ENCODE assay signal across 10 cellular contexts in genomic region chr17:79046501-79047280, GRCh38. TPM values are rescaled to one million over a fixed set of nuclear protein-coding genes. Genes with fewer than 3 reads are reported as not detected.
DNase-seq lines count a peak whose midpoint lies in the region; ATAC-seq, FAIRE-seq and TF ChIP-seq lines count a peak whose summit lies in the region.
"Had no signal": no experiment of that assay in that cellular context is flagged by ENCODE, and none has a peak within 500 bp of the region (broad histone marks: within the 10 kb centered on the region; RNA-seq: fewer than 3 reads in every experiment).

No MANE protein-coding gene starts in this region.

- H2AK9ac ChIP-seq in IMR-90 (replicated peaks; ENCODE audit: low read depth, low read length, poor library complexity) = peak overlapping the region; percentile 51

- H3K9me3 ChIP-seq in IMR-90 (ENCODE audit: control insufficient read depth, insufficient read depth, low read length) (no peaks in the 10 kb centered on the region), K562 (replicated peaks; ENCODE audit: control insufficient read depth, insufficient read depth, low read depth, low read length) (no peaks in the 10 kb centered on the region; the same call in 1 of the 2 replicates), upper lobe of right lung (no peaks in the 10 kb centered on the region)

- no peak overlapping the region for H2BK15ac ChIP-seq in IMR-90 (ENCODE audit: low read depth, low read length)

- H4K91ac ChIP-seq in IMR-90 (ENCODE audit: insufficient read depth, low read depth, low read length) = no peak overlapping the region

- H4K20me1 ChIP-seq in IMR-90 (ENCODE audit: insufficient read depth, low read length) (no peaks in the 10 kb centered on the region; the same call in 1 of the 2 replicates), K562 (replicated peaks; ENCODE audit: control insufficient read depth, insufficient read depth, low read length) (peaks cover 15% of the 10 kb centered on the region; the same call in 1 of the 2 replicates)

- dilution Hi-C loops in IMR-90 (cut with HindIII; ENCODE audit: low sequenced_read_pairs, unreplicated experiment) = no loop called here

- H2BK5ac ChIP-seq in IMR-90 (ENCODE audit: low read depth, low read length, poor library complexity, severe bottlenecking) = no peak overlapping the region

- H3K4me3 ChIP-seq in IMR-90 (ENCODE audit: insufficient read depth, low read depth, low read length) (no peak overlapping the region), K562 (no peak overlapping the region), upper lobe of right lung (no peak overlapping the region)

- no peak overlapping the region for H3K9ac ChIP-seq in IMR-90 (ENCODE audit: low read depth, low read length)
- H3K9ac ChIP-seq in K562 (ENCODE audit: insufficient read depth in 1 of 2, low read depth in 2 of 2, low read length in 2 of 2) = no peak overlapping the region

- no peak for TF ChIP-seq POLR2A in IMR-90 (IDR thresholded peaks at IDR 0.05; ENCODE audit: low read depth, low read length)
- no peak for TF ChIP-seq POLR2A in K562 (conservative IDR thresholded peaks at IDR 0.05)

- H3K56ac ChIP-seq in IMR-90 (ENCODE audit: extremely low read depth, insufficient read depth, low read length) = no peak overlapping the region

- no peak overlapping the region for H2BK120ac ChIP-seq in IMR-90 (ENCODE audit: low read depth, low read length)

- no peak overlapping the region for H3K23ac ChIP-seq in IMR-90 (ENCODE audit: low read depth, low read length)

- TF ChIP-seq CTCF in IMR-90 (conservative IDR thresholded peaks at IDR 0.05; ENCODE audit: low read depth, low read length) (no peak), K562 (IDR thresholded peaks at IDR 0.05 in 2 of 3, conservative IDR thresholded peaks at IDR 0.05 in 1 of 3; ENCODE audit: insufficient read depth in 2 of 3, low read depth in 1 of 3, low read length in 3 of 3) (no peak), upper lobe of right lung (IDR thresholded peaks at IDR 0.05) (no peak)

- 0 out of 4 replicates have a peak, but pooled peaks cover 0 to 5% of the 10 kb centered on the region in 2 experiments for H3K79me1 ChIP-seq in IMR-90 (ENCODE audit: low read depth in 1 of 2, low read length in 2 of 2)

- H4K5ac ChIP-seq in IMR-90 (ENCODE audit: low read depth, low read length) = no peak overlapping the region

- H3K4me1 ChIP-seq in IMR-90 (ENCODE audit: control insufficient read depth, insufficient read depth, low read length) (no peaks in the 10 kb centered on the region), K562 (replicated peaks in 1 of 2; ENCODE audit: control insufficient read depth in 2 of 2, insufficient read depth in 2 of 2, low read length in 2 of 2) (peaks cover 0 to 17% of the 10 kb centered on the region in 2 experiments; a peak in 2 of 5 replicates), upper lobe of right lung (no peaks in the 10 kb centered on the region)

- TF ChIP-seq RAD21 in IMR-90 (IDR thresholded peaks at IDR 0.05; ENCODE audit: low read length) = no peak
- TF ChIP-seq RAD21 in K562 (CRISPR knock-in tag; conservative IDR thresholded peaks at IDR 0.05 in 1 of 2, IDR thresholded peaks at IDR 0.05 in 1 of 2) = no peak

- TF ChIP-seq EP300 in K562 (IDR thresholded peaks at IDR 0.05; ENCODE audit: low read length) = no peak

- no TSS peak for BruUV-seq in IMR-90 (replicated peaks; lab: Mats Ljungman, UMichigan)
- BruUV-seq in K562 (replicated peaks; lab: Mats Ljungman, UMichigan) = no TSS peak

- no peak for ATAC-seq in IMR-90 (ENCODE audit: low read depth)
- no peak for ATAC-seq in K562
- ATAC-seq in upper lobe of right lung = no peak
- ATAC-seq in HG03045 (IDR thresholded peaks at IDR 0.05; ENCODE audit: unreplicated experiment) = no peak
- ATAC-seq in HG02610 (IDR thresholded peaks at IDR 0.05; ENCODE audit: unreplicated experiment) = no peak

- no peak overlapping the region for H2AK5ac ChIP-seq in IMR-90 (ENCODE audit: low read depth, low read length)

- no peak overlapping the region for H4K8ac ChIP-seq in IMR-90 (ENCODE audit: low read depth in 2 of 2, low read length in 2 of 2)

- intact Hi-C loops in IMR-90 (cut with micrococcal nuclease) (loop anchor here (1.0 to 5.0 kb wide), 2 partner anchors 36 to 346 kb away; no protein-coding TSS in a partner anchor), K562 (cut with micrococcal nuclease) (loop anchor here (5.0 kb wide), 1 partner anchor 36 kb away; no protein-coding TSS in a partner anchor), upper lobe of right lung (cut with DNase I) (loop anchor here (5.0 kb wide), 1 partner anchor 36 kb away; no protein-coding TSS in a partner anchor)

- in situ Hi-C loops in IMR-90 (cut with MboI; ENCODE audit: low sequenced_read_pairs) (no loop called here), K562 (cut with MboI) (no loop called here)

- H3K27ac ChIP-seq in IMR-90 (ENCODE audit: insufficient read depth, low read length) (no peak overlapping the region), K562 (ENCODE audit: extremely low read depth, low read depth, low read length) (no peak overlapping the region), layer of hippocampus (ENCODE audit: low read depth, low read length) (peak overlapping the region; percentile 43), upper lobe of right lung (no peak overlapping the region)
- H3K27ac ChIP-seq: HL-60 had no signal

- POLR2A ChIA-PET in IMR-90 (lab: Charles Lee; ENCODE audit: unreplicated experiment) = no interaction called here
- POLR2A ChIA-PET in K562 (lab: Yijun Ruan, JAX) = interaction anchor here (0.6 kb wide), 1 partner anchor 60 kb away, joined by 3 read pairs; no protein-coding TSS in a partner anchor

- no peak overlapping the region for H3K4me2 ChIP-seq in IMR-90 (ENCODE audit: low read depth, low read length)
- no peak overlapping the region for H3K4me2 ChIP-seq in K562 (ENCODE audit: insufficient read depth, low read length)

- CTCF ChIA-PET in IMR-90 (lab: Yijun Ruan, JAX) (interaction anchor here (0.6 to 3.1 kb wide), 9 partner anchors 10 to 354 kb away, joined by 3 to 19 read pairs (median 4); no protein-coding TSS in a partner anchor), K562 (lab: Yijun Ruan, JAX; ENCODE audit: low intra/inter-chr PET ratio) (interaction anchor here (0.5 to 1.6 kb wide), 5 partner anchors 27 to 343 kb away, joined by 3 to 8 read pairs (median 4); no protein-coding TSS in a partner anchor)

- H2AFZ ChIP-seq in IMR-90 (replicated peaks; ENCODE audit: low read length, poor library complexity) (no peak overlapping the region), K562 (ENCODE audit: low read depth, low read length) (no peak overlapping the region)

- H2BK20ac ChIP-seq in IMR-90 (ENCODE audit: low read depth, low read length) = no peak overlapping the region

- H3K27me3 ChIP-seq in IMR-90 (ENCODE audit: control insufficient read depth, insufficient read depth, low read length) = no peaks in the 10 kb centered on the region; the same call in 1 of the 2 replicates
- H3K27me3 ChIP-seq in K562 (ENCODE audit: control insufficient read depth in 2 of 2, insufficient read depth in 2 of 2, low read length in 2 of 2) = peaks cover 34 to 86% of the 10 kb centered on the region in 2 experiments; a peak in 4 of 5 replicates
- H3K27me3 ChIP-seq in layer of hippocampus (ENCODE audit: control insufficient read depth, insufficient read depth, low read length) = no peaks in the 10 kb centered on the region
- H3K27me3 ChIP-seq in upper lobe of right lung = no peaks in the 10 kb centered on the region

- H3K36me3 ChIP-seq in IMR-90 (ENCODE audit: control insufficient read depth, insufficient read depth, low read length) = peaks cover 8% of the 10 kb centered on the region; the same call in 1 of the 2 replicates
- H3K36me3 ChIP-seq in K562 (ENCODE audit: control insufficient read depth, insufficient read depth, low read length) = no peaks in the 10 kb centered on the region
- peaks cover 4% of the 10 kb centered on the region for H3K36me3 ChIP-seq in upper lobe of right lung

- H3K18ac ChIP-seq in IMR-90 (ENCODE audit: low read depth, low read length) = no peak overlapping the region

- FAIRE-seq in K562 (lab: Jason Lieb, UNC) = no peak

- no peak for DNase-seq in IMR-90
- DNase-seq in K562 (ENCODE audit: extremely low read depth in 1 of 4, low spot score in 3 of 4) = no peak
- DNase-seq in upper lobe of right lung = peak; percentile 46
- no peak for DNase-seq in SHP77 treated with DMSO at 0.1 percent for 48 hours (lab: John Stamatoyannopoulos, UW)
- DNase-seq: cortex of kidney had no signal

- peaks cover 15% of the 10 kb centered on the region for H3K9me1 ChIP-seq in IMR-90 (ENCODE audit: insufficient read depth, low read length)
- no peaks in the 10 kb centered on the region for H3K9me1 ChIP-seq in K562 (ENCODE audit: control insufficient read depth, insufficient read depth, low read length)

- 47% methylated on average over 10 of the region's 29 CpGs; no CpG with 5 or more reads in 1 of the 2 experiments for WGBS in IMR-90 (ENCODE audit: extremely low coverage in 2 of 2, insufficient read length in 1 of 2), 2 experiments
- WGBS in K562 (ENCODE audit: insufficient coverage, low coverage, missing lambda C conversion rate) = 7% methylated on average over 27 of the region's 29 CpGs

- H3K79me2 ChIP-seq in K562 (ENCODE audit: control insufficient read depth, insufficient read depth, low read length) = no peaks in the 10 kb centered on the region

- no peak overlapping the region for H3K4ac ChIP-seq in IMR-90 (ENCODE audit: low read depth, low read length)

- H3K14ac ChIP-seq in IMR-90 (replicated peaks; ENCODE audit: low read depth, low read length) = no peak overlapping the region

RNA-seq across cellular contexts. Expression of gene C1QTNF1, which starts 22.7 kb away (rescaled TPM):
- total RNA-seq in IMR-90 (2012; rRNA removed) (1.7 and 3.4 TPM in 2 replicates), K562 (2014; rRNA removed) (not detected in 2 replicates), K562 (2014; rRNA removed; fragmentation: Illumina TruSeq; extraction: Trizol) (not detected in 2 replicates), K562 (2015; rRNA removed; fragmentation: Illumina TruSeq; extraction: Trizol) (not detected in 2 replicates), K562 (2021) (0.09 and 0.22 TPM in 2 replicates), upper lobe of right lung (28.3 TPM)
- polyA plus RNA-seq in IMR-90 (2012; rRNA removed) (8.4 and 9.0 TPM in 2 replicates), K562 (2011; rRNA removed) (not detected in 2 replicates), K562 (2014; fragmentation: Illumina TruSeq; extraction: Trizol) (not detected in 2 replicates), K562 (2014; fragmentation: Nextera tagmentation; extraction: Ambion mirVana) (not detected), K562 (2014; rRNA removed) (not detected in 2 replicates)
- polyA plus RNA-seq in IMR-90 (2012; cell fraction: cytosol; rRNA removed) = 5.2 and 16.8 TPM in 2 replicates
- polyA plus RNA-seq in IMR-90 (2012; cell fraction: nucleus; rRNA removed; ENCODE audit: low replicate concordance) = 7.4 and 9.5 TPM in 2 replicates
- total RNA-seq in K562 (2011; cell fraction: chromatin; rRNA removed; ENCODE audit: low replicate concordance) = not detected in 2 replicates
- not detected in 2 replicates for total RNA-seq in K562 (2011; cell fraction: nucleolus; rRNA removed)
- total RNA-seq in K562 (2011; cell fraction: nucleoplasm; rRNA removed) = not detected in 2 replicates
- polyA plus RNA-seq in K562 (2011; cell fraction: cytosol; rRNA removed) = not detected in 2 replicates
- polyA plus RNA-seq in K562 (2011; cell fraction: nucleus; rRNA removed) = not detected in 2 replicates
- polyA plus RNA-seq in K562 (2012) = not detected in 2 replicates
- not detected in 2 replicates for polyA minus RNA-seq in K562 (2011; rRNA and poly(A)+ RNA removed)
- not detected in 2 replicates for polyA minus RNA-seq in K562 (2011; cell fraction: cytosol; rRNA and poly(A)+ RNA removed)
- polyA minus RNA-seq in K562 (2011; cell fraction: nucleus; rRNA and poly(A)+ RNA removed) = not detected in 2 replicates
- total RNA-seq: OCI-LY7 had no signal

RNA-seq across cellular contexts. Expression of gene ENGASE, which starts 27.9 kb away (rescaled TPM):
- total RNA-seq in IMR-90 (2012; rRNA removed) = 2.5 and 3.9 TPM in 2 replicates
- polyA plus RNA-seq in IMR-90 (2012; rRNA removed) = 10.4 and 12.1 TPM in 2 replicates
- polyA plus RNA-seq in IMR-90 (2012; cell fraction: cytosol; rRNA removed) = 5.4 and 8.9 TPM in 2 replicates
- polyA plus RNA-seq in IMR-90 (2012; cell fraction: nucleus; rRNA removed; ENCODE audit: low replicate concordance) = 108 and 158 TPM in 2 replicates
- 111 and 287 TPM in 2 replicates for total RNA-seq in K562 (2011; cell fraction: chromatin; rRNA removed; ENCODE audit: low replicate concordance)
- 149 and 158 TPM in 2 replicates for total RNA-seq in K562 (2011; cell fraction: nucleolus; rRNA removed)
- total RNA-seq in K562 (2011; cell fraction: nucleoplasm; rRNA removed) = 121 and 125 TPM in 2 replicates
- 14.0 and 17.2 TPM in 2 replicates for total RNA-seq in K562 (2014; rRNA removed)
- total RNA-seq in K562 (2014; rRNA removed; fragmentation: Illumina TruSeq; extraction: Trizol) = 6.5 and 9.1 TPM in 2 replicates
- 11.2 and 13.6 TPM in 2 replicates for total RNA-seq in K562 (2015; rRNA removed; fragmentation: Illumina TruSeq; extraction: Trizol)
- total RNA-seq in K562 (2021) = 32.3 and 45.5 TPM in 2 replicates
- polyA plus RNA-seq in K562 (2011; rRNA removed) = 16.4 and 22.8 TPM in 2 replicates
- 7.9 and 11.1 TPM in 2 replicates for polyA plus RNA-seq in K562 (2011; cell fraction: cytosol; rRNA removed)
- polyA plus RNA-seq in K562 (2011; cell fraction: nucleus; rRNA removed) = 246 and 319 TPM in 2 replicates
- 25.6 and 37.4 TPM in 2 replicates for polyA plus RNA-seq in K562 (2012)
- 13.9 and 15.2 TPM in 2 replicates for polyA plus RNA-seq in K562 (2014; fragmentation: Illumina TruSeq; extraction: Trizol)
- under 1 TPM; 0.06 to 0.14 TPM for polyA plus RNA-seq in K562 (2014; fragmentation: Nextera tagmentation; extraction: Ambion mirVana)
- 36.5 and 42.5 TPM in 2 replicates for polyA plus RNA-seq in K562 (2014; rRNA removed)
- 6.3 and 9.9 TPM in 2 replicates for polyA minus RNA-seq in K562 (2011; rRNA and poly(A)+ RNA removed)
- 5.7 and 13.2 TPM in 2 replicates for polyA minus RNA-seq in K562 (2011; cell fraction: cytosol; rRNA and poly(A)+ RNA removed)
- polyA minus RNA-seq in K562 (2011; cell fraction: nucleus; rRNA and poly(A)+ RNA removed) = 49.8 and 50.9 TPM in 2 replicates
- 58.2 TPM for total RNA-seq in upper lobe of right lung

RNA-seq across cellular contexts. Expression of gene CANT1, which starts 37.1 kb away (rescaled TPM):
- total RNA-seq in IMR-90 (2012; rRNA removed) = 50.0 and 51.8 TPM in 2 replicates
- polyA plus RNA-seq in IMR-90 (2012; rRNA removed) = 73.4 and 90.7 TPM in 2 replicates
- polyA plus RNA-seq in IMR-90 (2012; cell fraction: cytosol; rRNA removed) = 61.1 and 63.0 TPM in 2 replicates
- polyA plus RNA-seq in IMR-90 (2012; cell fraction: nucleus; rRNA removed; ENCODE audit: low replicate concordance) = 33.7 and 43.7 TPM in 2 replicates
- total RNA-seq in K562 (2011; cell fraction: chromatin; rRNA removed; ENCODE audit: low replicate concordance) = 43.0 and 99.3 TPM in 2 replicates
- total RNA-seq in K562 (2011; cell fraction: nucleolus; rRNA removed) = 96.1 and 114 TPM in 2 replicates
- total RNA-seq in K562 (2011; cell fraction: nucleoplasm; rRNA removed) = 74.2 and 76.3 TPM in 2 replicates
- total RNA-seq in K562 (2014; rRNA removed) = 25.7 and 30.6 TPM in 2 replicates
- 12.6 and 13.9 TPM in 2 replicates for total RNA-seq in K562 (2014; rRNA removed; fragmentation: Illumina TruSeq; extraction: Trizol)
- total RNA-seq in K562 (2015; rRNA removed; fragmentation: Illumina TruSeq; extraction: Trizol) = 21.6 and 23.9 TPM in 2 replicates
- total RNA-seq in K562 (2021) = 66.4 and 68.4 TPM in 2 replicates
- 22.5 and 27.2 TPM in 2 replicates for polyA plus RNA-seq in K562 (2011; rRNA removed)
- 22.3 and 42.0 TPM in 2 replicates for polyA plus RNA-seq in K562 (2011; cell fraction: cytosol; rRNA removed)
- polyA plus RNA-seq in K562 (2011; cell fraction: nucleus; rRNA removed) = 19.9 and 27.7 TPM in 2 replicates
- polyA plus RNA-seq in K562 (2012) = 50.7 and 73.7 TPM in 2 replicates
- 25.8 and 29.2 TPM in 2 replicates for polyA plus RNA-seq in K562 (2014; fragmentation: Illumina TruSeq; extraction: Trizol)
- polyA plus RNA-seq in K562 (2014; fragmentation: Nextera tagmentation; extraction: Ambion mirVana) = 1 to 10 TPM; 2.7 to 2.9 TPM
- 24.9 and 25.2 TPM in 2 replicates for polyA plus RNA-seq in K562 (2014; rRNA removed)
- polyA minus RNA-seq in K562 (2011; rRNA and poly(A)+ RNA removed) = 26.4 and 26.9 TPM in 2 replicates
- polyA minus RNA-seq in K562 (2011; cell fraction: cytosol; rRNA and poly(A)+ RNA removed) = 29.2 and 54.9 TPM in 2 replicates
- polyA minus RNA-seq in K562 (2011; cell fraction: nucleus; rRNA and poly(A)+ RNA removed) = 12.3 and 17.8 TPM in 2 replicates
- total RNA-seq in upper lobe of right lung = 59.6 TPM
